ENCODE assay signal across 10 cellular contexts in the genomic region with DNA sequence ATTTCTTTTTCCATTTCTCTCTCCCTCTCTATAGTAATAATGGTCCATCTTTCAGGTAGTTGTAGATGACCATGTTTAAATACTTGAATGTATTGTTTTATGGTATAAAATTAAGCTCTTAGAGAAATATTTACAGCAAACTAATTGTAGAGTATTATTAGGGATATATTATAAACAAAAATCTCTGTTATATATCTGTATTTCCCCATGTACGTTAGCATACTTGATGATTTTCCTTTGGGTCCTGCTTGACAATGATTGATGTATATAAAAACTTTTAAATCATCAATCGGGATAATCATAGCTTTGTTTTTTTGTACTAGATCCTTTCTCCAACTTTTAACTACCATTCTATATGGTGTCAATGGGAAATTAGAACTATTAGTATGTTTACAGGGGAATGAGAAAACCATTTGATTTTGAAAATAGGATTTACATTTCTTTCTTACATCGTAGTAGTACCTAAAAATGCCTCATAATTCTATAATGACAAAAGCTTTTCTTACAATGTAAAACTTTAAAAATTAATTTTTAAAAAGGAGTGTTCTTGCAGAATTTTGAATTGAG.
DNase-seq lines count a peak whose midpoint lies in the region; ATAC-seq, FAIRE-seq and TF ChIP-seq lines count a peak whose summit lies in the region.
"Had no signal": no experiment of that assay in that cellular context is flagged by ENCODE, and none has a peak within 500 bp of the region (broad histone marks: within the 10 kb centered on the region; RNA-seq: fewer than 3 reads in every experiment).

No MANE protein-coding gene starts in this region.

- no peak overlapping the region for H3K27ac Mint-ChIP-seq in progenitor cell of endocrine pancreas
- H3K27ac Mint-ChIP-seq: CD8-positive, alpha-beta T cell had no signal

- H3K27ac ChIP-seq in RWPE2 (ENCODE audit: poor library complexity, severe bottlenecking), result no peak overlapping the region

- ATAC-seq in RWPE2 (ENCODE audit: low read depth) (no peak), HG03045 (IDR thresholded peaks at IDR 0.05; ENCODE audit: unreplicated experiment) (no peak), sciatic nerve (no peak)

- H3K4me1 Mint-ChIP-seq in progenitor cell of endocrine pancreas (ENCODE audit: low read depth), result peaks cover 5% of the 10 kb centered on the region

- H3K4me3 ChIP-seq in H7 (ENCODE audit: insufficient read depth, low read depth, low read length), result peak overlapping the region; percentile 7; the same call in 1 of the 2 replicates
- H3K4me3 ChIP-seq in RWPE2 (ENCODE audit: severe bottlenecking), result peak overlapping the region; percentile 38

- no peak for TF ChIP-seq CTCF in RWPE2 (IDR thresholded peaks at IDR 0.05; ENCODE audit: poor library complexity, severe bottlenecking)
- TF ChIP-seq CTCF in progenitor cell of endocrine pancreas (IDR thresholded peaks at IDR 0.05; ENCODE audit: unreplicated experiment), result no peak

- DNase-seq in H7 (no peak), RWPE2 (ENCODE audit: low spot score) (no peak), progenitor cell of endocrine pancreas (ENCODE audit: low spot score, unreplicated experiment) (no peak), SKM-1 (lab: John Stamatoyannopoulos, UW; ENCODE audit: unreplicated experiment) (no peak), sciatic nerve (ENCODE audit: low spot score) (no peak)
- DNase-seq: activated gamma-delta T cell, cerebellar nuclear complex had no signal

- FAIRE-seq in endometrium (lab: Jason Lieb, UNC), result peak; percentile 69

- H3K27me3 Mint-ChIP-seq in progenitor cell of endocrine pancreas, result peaks cover 62% of the 10 kb centered on the region

- H3K27me3 ChIP-seq in H7 (ENCODE audit: control insufficient read depth, insufficient read depth, low read length) (peaks cover 40% of the 10 kb centered on the region), RWPE2 (ENCODE audit: insufficient read depth, poor library complexity, severe bottlenecking) (peaks cover 23% of the 10 kb centered on the region)

- H3K36me3 Mint-ChIP-seq in progenitor cell of endocrine pancreas (ENCODE audit: insufficient read depth), result no peaks in the 10 kb centered on the region
- H3K36me3 Mint-ChIP-seq: CD8-positive, alpha-beta T cell had no signal

- H3K36me3 ChIP-seq in H7 (replicated peaks; ENCODE audit: control insufficient read depth, insufficient read depth, low read length) (no peaks in the 10 kb centered on the region), RWPE2 (ENCODE audit: low read depth) (no peaks in the 10 kb centered on the region)

- intact Hi-C loops in sciatic nerve (cut with DNase I), result no loop called here

- H3K4me3 Mint-ChIP-seq in progenitor cell of endocrine pancreas (ENCODE audit: low read depth), result peak overlapping the region; percentile 48

- H3K9me3 ChIP-seq in RWPE2 (ENCODE audit: severe bottlenecking), result no peaks in the 10 kb centered on the region

- H3K4me1 ChIP-seq in RWPE2 (ENCODE audit: insufficient read depth, poor library complexity, severe bottlenecking), result peaks cover 3% of the 10 kb centered on the region

- no peaks in the 10 kb centered on the region for H3K9me3 Mint-ChIP-seq in progenitor cell of endocrine pancreas (ENCODE audit: low read depth)
- H3K9me3 Mint-ChIP-seq: CD8-positive, alpha-beta T cell had no signal
